7 cellular contexts compared by ENCODE assay signal in genomic region chr19:48445256-48445605, GRCh38. TPM values are rescaled to one million over a fixed set of nuclear protein-coding genes. Genes with fewer than 3 reads are reported as not detected.
DNase-seq lines count a peak whose midpoint lies in the region; ATAC-seq and TF ChIP-seq lines count a peak whose summit lies in the region.

No MANE protein-coding gene starts in this region.

- peak overlapping the region; percentile 87 for H2AFZ ChIP-seq in SK-N-SH (ENCODE audit: low read depth)

- H3K36me3 ChIP-seq in SK-N-SH (replicated peaks in 1 of 2; ENCODE audit: control insufficient read depth in 1 of 2, insufficient read depth in 2 of 2, low read length in 1 of 2) (peaks cover 15 to 20% of the 10 kb centered on the region in 2 experiments), right lobe of liver (peaks cover 0 to 23% (median 4%) of the 10 kb centered on the region in 4 donors), tibial artery (peaks cover 20 to 34% (median 30%) of the 10 kb centered on the region in 3 donors)

- CTCF ChIA-PET in SK-N-SH (lab: Yijun Ruan, JAX), result interaction anchor here (0.6 to 2.4 kb wide), 20 partner anchors 8 to 444 kb away, joined by 3 to 10 read pairs (median 3); partner anchors contain the start of genes GRIN2D, KCNJ14, KDELR1 and TMEM143

- H4K20me1 ChIP-seq in SK-N-SH (ENCODE audit: insufficient read depth), result no peaks in the 10 kb centered on the region

- peak overlapping the region; percentile 99 for H3K4me2 ChIP-seq in SK-N-SH

- TF ChIP-seq EP300 in SK-N-SH (IDR thresholded peaks at IDR 0.05; ENCODE audit: borderline replicate concordance in 1 of 2, low read depth in 1 of 2, low read length in 1 of 2), result peak in 1 of 2 experiments; percentile 77; a peak in 2 of 4 replicates

- peak; percentile 51 for DNase-seq in GDM1 (lab: John Stamatoyannopoulos, UW)
- peak; percentile 69 for DNase-seq in LoVo (ENCODE audit: low spot score)
- peak; percentile 90 for DNase-seq in SK-N-SH
- peak; percentile 93 for DNase-seq in dermis blood vessel endothelial cell
- DNase-seq in right lobe of liver, result no peak
- peak in 1 of 2 donors; percentile 57 for DNase-seq in tibial artery

- H3K9me2 ChIP-seq in SK-N-SH, result no peaks in the 10 kb centered on the region

- H3K79me2 ChIP-seq in SK-N-SH (ENCODE audit: insufficient read depth), result peaks cover 37% of the 10 kb centered on the region

- H3K9me3 ChIP-seq in SK-N-SH, result no peaks in the 10 kb centered on the region
- H3K9me3 ChIP-seq in right lobe of liver, result no peaks in the 10 kb centered on the region
- H3K9me3 ChIP-seq in tibial artery, result no peaks in the 10 kb centered on the region

- POLR2A ChIA-PET in SK-N-SH (lab: Yijun Ruan, JAX), result interaction anchor here (0.9 to 1.4 kb wide), 4 partner anchors 82 to 174 kb away, joined by 3 to 5 read pairs (median 5); partner anchors contain the start of genes RPL18 and SPHK2

- no peaks in the 10 kb centered on the region for H3K27me3 ChIP-seq in SK-N-SH (ENCODE audit: insufficient read depth)
- H3K27me3 ChIP-seq in right lobe of liver, result peaks cover 0 to 5% of the 10 kb centered on the region in 2 donors
- H3K27me3 ChIP-seq in tibial artery, result peaks cover 0 to 23% of the 10 kb centered on the region in 2 donors

- TF ChIP-seq RAD21 in SK-N-SH (IDR thresholded peaks at IDR 0.05; ENCODE audit: low read length), result peak; percentile 52

- WGBS in SK-N-SH (ENCODE audit: low lambda C conversion rate), result 2% methylated on average over 6 of the region's 6 CpGs
- 3% methylated on average over 6 of the region's 6 CpGs for WGBS in right lobe of liver (ENCODE audit: insufficient coverage, low coverage, low lambda C conversion rate, missing lambda C conversion rate)

- intact Hi-C loops in right lobe of liver (cut with DNase I) (no loop called here), tibial artery (cut with DNase I; ENCODE audit: low total_unique reads) (no loop called here)

- H3K4me3 ChIP-seq in SK-N-SH (ENCODE audit: low read depth in 2 of 2, low read length in 1 of 2) (peak overlapping the region; percentile 98 to 99), right lobe of liver (peak overlapping the region; percentile 79 to 100 (median 99)), tibial artery (peak overlapping the region; percentile 82 to 99)

- H3K9ac ChIP-seq in SK-N-SH, result peak overlapping the region; percentile 92

- TF ChIP-seq POLR2A in right lobe of liver (IDR thresholded peaks at IDR 0.05), result no peak

- H3K27ac ChIP-seq in SK-N-SH (ENCODE audit: low read depth in 2 of 2, low read length in 1 of 2) (peak overlapping the region; percentile 89 to 92), right lobe of liver (peak overlapping the region; percentile 52 to 87 (median 72)), tibial artery (peak overlapping the region; percentile 83 to 92)

- ATAC-seq in GM21619 (IDR thresholded peaks at IDR 0.05; ENCODE audit: unreplicated experiment) (peak; percentile 26), right lobe of liver (peak; percentile 63 to 79 (median 71))

- peaks cover 18% of the 10 kb centered on the region for H3F3A ChIP-seq in SK-N-SH (replicated peaks; ENCODE audit: insufficient read depth)

- TF ChIP-seq CTCF in SK-N-SH (IDR thresholded peaks at IDR 0.05), result peak; percentile 85
- peak; percentile 38 to 60 (median 48) for TF ChIP-seq CTCF in right lobe of liver (IDR thresholded peaks at IDR 0.05)
- peak; percentile 63 to 73 for TF ChIP-seq CTCF in tibial artery (IDR thresholded peaks at IDR 0.05)

- H3K4me1 ChIP-seq in SK-N-SH (ENCODE audit: control insufficient read depth in 1 of 2, insufficient read depth in 2 of 2, low read depth in 1 of 2, low read length in 1 of 2), result peaks cover 4 to 16% of the 10 kb centered on the region in 2 experiments; a peak in 2 of 4 replicates
- H3K4me1 ChIP-seq in right lobe of liver, result peaks cover 0 to 17% (median 8%) of the 10 kb centered on the region in 4 donors
- peaks cover 0 to 27% (median 21%) of the 10 kb centered on the region in 4 donors for H3K4me1 ChIP-seq in tibial artery

TF ChIP-seq in SK-N-SH, 30 proteins besides CTCF, POLR2A, EP300 and RAD21 (continues in another document):
- no peak for TF ChIP-seq USF1 (IDR thresholded peaks at IDR 0.05; ENCODE audit: borderline replicate concordance, low read depth)
- TF ChIP-seq GATA2 (CRISPR knock-in tag; IDR thresholded peaks at IDR 0.05), result peak; percentile 99
- 0 out of 2 replicates have a peak, but pooled peaks have one; percentile 52 for TF ChIP-seq REST (IDR thresholded peaks at IDR 0.05; ENCODE audit: low read depth, low read length)
- TF ChIP-seq MXI1 (IDR thresholded peaks at IDR 0.05; ENCODE audit: low read depth, low read length), result no peak; the same call in 1 of the 2 replicates
- peak; percentile 98 for TF ChIP-seq RCOR1 (IDR thresholded peaks at IDR 0.05; ENCODE audit: low read length)
- no peak for TF ChIP-seq JUND (IDR thresholded peaks at IDR 0.05)
- TF ChIP-seq RXRA (IDR thresholded peaks at IDR 0.05; ENCODE audit: borderline replicate concordance, low read depth), result no peak
- TF ChIP-seq EZH2phosphoT487 (IDR thresholded peaks at IDR 0.05; ENCODE audit: borderline replicate concordance, low read depth), result no peak
- TF ChIP-seq, protein P1, sequence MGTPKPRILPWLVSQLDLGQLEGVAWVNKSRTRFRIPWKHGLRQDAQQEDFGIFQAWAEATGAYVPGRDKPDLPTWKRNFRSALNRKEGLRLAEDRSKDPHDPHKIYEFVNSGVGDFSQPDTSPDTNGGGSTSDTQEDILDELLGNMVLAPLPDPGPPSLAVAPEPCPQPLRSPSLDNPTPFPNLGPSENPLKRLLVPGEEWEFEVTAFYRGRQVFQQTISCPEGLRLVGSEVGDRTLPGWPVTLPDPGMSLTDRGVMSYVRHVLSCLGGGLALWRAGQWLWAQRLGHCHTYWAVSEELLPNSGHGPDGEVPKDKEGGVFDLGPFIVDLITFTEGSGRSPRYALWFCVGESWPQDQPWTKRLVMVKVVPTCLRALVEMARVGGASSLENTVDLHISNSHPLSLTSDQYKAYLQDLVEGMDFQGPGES (IDR thresholded peaks at IDR 0.05; ENCODE audit: low read depth, low read length), result no peak
- TF ChIP-seq NRF1 (IDR thresholded peaks at IDR 0.05; ENCODE audit: low read depth, low read length), result no peak
- no peak for TF ChIP-seq TEAD4 (IDR thresholded peaks at IDR 0.05; ENCODE audit: borderline replicate concordance, insufficient read depth)

RNA-seq across cellular contexts. Expression of gene GRWD1, which starts 0.6 kb away (rescaled TPM):
- 34.1 and 36.6 TPM in 2 replicates for polyA plus RNA-seq in SK-N-SH (2012; rRNA removed)
- polyA plus RNA-seq in SK-N-SH (2012; cell fraction: cytosol; rRNA removed), result 23.8 and 30.6 TPM in 2 replicates
- 29.1 and 29.6 TPM in 2 replicates for polyA plus RNA-seq in SK-N-SH (2012; cell fraction: nucleus; rRNA removed)
- total RNA-seq in dermis blood vessel endothelial cell, result 41.4 and 57.9 TPM in 2 replicates
- total RNA-seq in right lobe of liver, result 10 to 100 TPM; 14.7 to 31.0 (median 17.6) TPM

RNA-seq across cellular contexts. Expression of gene KCNJ14, which starts 10.1 kb away (rescaled TPM):
- 1.1 and 1.2 TPM in 2 replicates for polyA plus RNA-seq in SK-N-SH (2012; rRNA removed)
- polyA plus RNA-seq in SK-N-SH (2012; cell fraction: cytosol; rRNA removed), result 0.54 and 0.93 TPM in 2 replicates
- polyA plus RNA-seq in SK-N-SH (2012; cell fraction: nucleus; rRNA removed), result 6.1 and 7.2 TPM in 2 replicates
- total RNA-seq in dermis blood vessel endothelial cell (0.33 and 0.51 TPM in 2 replicates), right lobe of liver (under 1 TPM; 0.22 to 0.44 (median 0.31) TPM)

RNA-seq across cellular contexts. Expression of gene CYTH2, which starts 23.9 kb away (rescaled TPM):
- 69.5 and 77.6 TPM in 2 replicates for polyA plus RNA-seq in SK-N-SH (2012; rRNA removed)
- 42.6 and 43.6 TPM in 2 replicates for polyA plus RNA-seq in SK-N-SH (2012; cell fraction: cytosol; rRNA removed)
- 308 and 364 TPM in 2 replicates for polyA plus RNA-seq in SK-N-SH (2012; cell fraction: nucleus; rRNA removed)
- total RNA-seq in dermis blood vessel endothelial cell (63.1 and 89.0 TPM in 2 replicates), right lobe of liver (10 to 100 TPM in 5 of 6 experiments, 1 to 10 TPM in 1; 7.7 to 22.7 (median 13.5) TPM)

RNA-seq across cellular contexts. Expression of gene GRIN2D, which starts 51.8 kb away (rescaled TPM):
- polyA plus RNA-seq in SK-N-SH (2012; rRNA removed), result 0.54 and 0.92 TPM in 2 replicates
- polyA plus RNA-seq in SK-N-SH (2012; cell fraction: cytosol; rRNA removed), result 0.28 and 0.56 TPM in 2 replicates
- 1.3 and 1.4 TPM in 2 replicates for polyA plus RNA-seq in SK-N-SH (2012; cell fraction: nucleus; rRNA removed)
- 0.51 and 0.79 TPM in 2 replicates for total RNA-seq in dermis blood vessel endothelial cell
- total RNA-seq in right lobe of liver, result under 1 TPM; 0.09 to 0.29 (median 0.22) TPM

RNA-seq across cellular contexts. Expression of gene KDELR1, which starts 53.9 kb away (rescaled TPM):
- polyA plus RNA-seq in SK-N-SH (2012; rRNA removed), result 119 and 138 TPM in 2 replicates
- 112 and 158 TPM in 2 replicates for polyA plus RNA-seq in SK-N-SH (2012; cell fraction: cytosol; rRNA removed)
- polyA plus RNA-seq in SK-N-SH (2012; cell fraction: nucleus; rRNA removed), result 110 and 150 TPM in 2 replicates
- 37.6 and 70.8 TPM in 2 replicates for total RNA-seq in dermis blood vessel endothelial cell
- total RNA-seq in right lobe of liver, result 10 to 100 TPM; 69.1 to 83.1 (median 77.1) TPM

Comparison
In these comparisons a context has a peak if more than half of its experiments do, and no peak if none do; other contexts are left out.
1. DNase-seq: peak in GDM1 (single experiment), LoVo (single experiment), SK-N-SH (single experiment) and dermis blood vessel endothelial cell (single experiment); none in right lobe of liver (0 of 3).
2. Peak in every context shown above with its lines, with median percentiles within 50 percentile points of each other: H3K27ac ChIP-seq, H3K4me3 ChIP-seq and CTCF ChIP-seq.